ENCODE assay signal across 20 cellular contexts in the genomic region with DNA sequence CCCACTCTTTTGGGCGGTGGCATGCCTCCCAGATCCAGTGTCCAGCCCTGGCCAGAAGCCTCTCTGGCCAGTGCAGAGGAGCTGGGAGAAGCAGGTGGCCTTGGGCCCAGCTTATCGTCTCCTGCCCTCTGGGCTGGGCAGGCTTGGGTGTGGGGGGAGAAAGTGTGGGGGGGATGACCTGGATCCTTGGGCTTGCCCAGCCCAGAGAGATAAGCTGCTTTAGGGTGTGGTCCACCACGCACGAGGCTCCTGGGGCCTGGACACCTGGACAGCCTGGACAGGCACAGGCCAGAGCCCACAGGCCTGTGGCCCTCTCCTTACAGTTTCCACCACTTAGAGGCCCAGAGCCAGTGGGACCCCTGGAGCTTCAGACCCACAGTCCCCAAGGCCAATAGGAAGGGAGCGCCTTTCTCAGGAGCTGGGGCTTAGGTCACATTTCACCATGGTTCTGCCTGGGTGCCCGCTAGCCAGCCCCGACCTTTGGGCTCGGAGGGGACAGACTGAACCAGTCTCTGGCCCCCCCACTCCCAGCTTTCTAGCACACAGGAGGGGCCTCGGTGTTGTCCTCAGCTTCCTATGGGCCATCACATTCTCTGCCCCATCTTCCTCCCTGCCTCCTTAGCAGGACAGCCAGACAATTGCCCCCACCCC. TPM values are rescaled to one million over a fixed set of nuclear protein-coding genes. Genes with fewer than 3 reads are reported as not detected.
"Had no signal": no experiment of that assay in that cellular context is flagged by ENCODE, and none has a peak within 500 bp of the region (broad histone marks: within the 10 kb centered on the region; RNA-seq: fewer than 3 reads in every experiment).

No MANE protein-coding gene starts in this region.

- ATAC-seq: activated T-helper 17 cell treated with anti-CD3 and anti-CD28 coated beads, Interleukin-2, amount 50 U/mL, for 72 hours; heart left ventricle; left ventricle myocardium superior had no signal

- H3K9me3 ChIP-seq: colonic mucosa, heart left ventricle, transverse colon, vagina had no signal

- H3K27ac ChIP-seq: heart left ventricle, vagina had no signal

- H3K36me3 ChIP-seq: colonic mucosa, heart left ventricle, transverse colon, vagina had no signal

- DNase-seq: activated CD4-positive, alpha-beta T cell treated with anti-CD3 and anti-CD28 coated beads, Interleukin-2, amount 50 U/mL, for 48 hours; activated naive CD4-positive, alpha-beta T cell treated with Interleukin-2 at 50 U/mL for 16 hours; anterior cingulate cortex; central memory CD4-positive, alpha-beta T cell; colonic mucosa; heart left ventricle; kidney glomerular epithelial cell; left ventricle myocardium superior; nephron progenitor cell; stimulated activated CD4-positive, alpha-beta T cell treated with anti-CD3 and anti-CD28 coated beads, Interleukin-2, amount 100 ng/mL, for 24 hours; T1000; transverse colon had no signal

- H3K36me3 Mint-ChIP-seq: brain had no signal

- H3K27ac Mint-ChIP-seq: activated T-helper 17 cell treated with anti-CD3 and anti-CD28 coated beads, Interleukin-2, amount 50 U/mL, for 72 hours; nephron progenitor cell; progenitor cell of endocrine pancreas; stimulated activated naive CD8-positive, alpha-beta T cell treated with anti-CD3 and anti-CD28 coated beads, Interleukin-15, Interleukin-2, amounts not matched to agents 100 ng/mL and 50 ng/mL, for 24 hours had no signal

- H3K4me3 ChIP-seq: colonic mucosa, transverse colon had no signal

- FAIRE-seq: frontal cortex had no signal

- H3K4me3 Mint-ChIP-seq: activated T-helper 17 cell treated with anti-CD3 and anti-CD28 coated beads, Interleukin-2, amount 50 U/mL, for 72 hours; brain; nephron progenitor cell; stimulated activated naive CD8-positive, alpha-beta T cell treated with anti-CD3 and anti-CD28 coated beads, Interleukin-15, Interleukin-2, amounts not matched to agents 100 ng/mL and 50 ng/mL, for 24 hours had no signal

- H3K9me3 Mint-ChIP-seq: activated T-helper 17 cell treated with anti-CD3 and anti-CD28 coated beads, Interleukin-2, amount 50 U/mL, for 72 hours; nephron progenitor cell; stimulated activated naive CD8-positive, alpha-beta T cell treated with anti-CD3 and anti-CD28 coated beads, Interleukin-15, Interleukin-2, amounts not matched to agents 100 ng/mL and 50 ng/mL, for 24 hours had no signal

RNA-seq across cellular contexts. Expression of a gene that starts 1.9 kb away (rescaled TPM):
- total RNA-seq: frontal cortex, osteoblast had no signal

RNA-seq across cellular contexts. Expression of a gene that starts 6.7 kb away (rescaled TPM):
- total RNA-seq: frontal cortex, left ventricle myocardium superior, osteoblast, skeletal muscle tissue had no signal
